In genomic region chr10:74839708-74840107, GRCh38 we compare ENCODE assay signal across 2 cellular contexts.
TF ChIP-seq lines count a peak whose summit lies in the region.

No MANE protein-coding gene starts in this region.

TF ChIP-seq in SK-N-SH treated with all-trans-retinoic acid at 6 μM for 48 hours, 23 proteins besides CTCF, POLR2A, EP300 and RAD21 (continued from another document):
- peak; percentile 81; the same call in 1 of the 2 replicates for TF ChIP-seq POU6F1 (CRISPR knock-in tag; IDR thresholded peaks at IDR 0.05; ENCODE audit: borderline replicate concordance, low read depth)
- TF ChIP-seq BACH2 (CRISPR knock-in tag; IDR thresholded peaks at IDR 0.05; ENCODE audit: borderline replicate concordance), result no peak
- TF ChIP-seq CSRNP3 (CRISPR knock-in tag; IDR thresholded peaks at IDR 0.05), result peak; percentile 87
- no peak for TF ChIP-seq RARB (CRISPR knock-in tag; IDR thresholded peaks at IDR 0.05)
- 0 out of 2 replicates have a peak, but pooled peaks have one; percentile 21 for TF ChIP-seq CSDC2 (CRISPR knock-in tag; IDR thresholded peaks at IDR 0.05)
- no peak for TF ChIP-seq ARNTL (CRISPR knock-in tag; IDR thresholded peaks at IDR 0.05; ENCODE audit: borderline replicate concordance, low read depth)
- no peak for TF ChIP-seq ZNF565 (CRISPR knock-in tag; conservative IDR thresholded peaks at IDR 0.05; ENCODE audit: low read depth)
- no peak for TF ChIP-seq PPARA (CRISPR knock-in tag; IDR thresholded peaks at IDR 0.05; ENCODE audit: borderline replicate concordance)
- TF ChIP-seq TSHZ2 (CRISPR knock-in tag; IDR thresholded peaks at IDR 0.05), result peak; percentile 60; the same call in 1 of the 2 replicates
- 0 out of 2 replicates have a peak, but pooled peaks have one; percentile 37 for TF ChIP-seq ESRRG (CRISPR knock-in tag; IDR thresholded peaks at IDR 0.05)
- TF ChIP-seq ZC3H10 (CRISPR knock-in tag; IDR thresholded peaks at IDR 0.05), result peak; percentile 91
- peak; percentile 99 for TF ChIP-seq ISL1 (CRISPR knock-in tag; IDR thresholded peaks at IDR 0.05)
- peak; percentile 57; the same call in 1 of the 2 replicates for TF ChIP-seq TCF4 (CRISPR knock-in tag; IDR thresholded peaks at IDR 0.05; ENCODE audit: borderline replicate concordance)
- TF ChIP-seq SNAI2 (CRISPR knock-in tag; IDR thresholded peaks at IDR 0.05), result peak; percentile 73; the same call in 1 of the 2 replicates
- TF ChIP-seq ZFP30 (CRISPR knock-in tag; IDR thresholded peaks at IDR 0.05), result no peak
- peak; percentile 72; the same call in 1 of the 2 replicates for TF ChIP-seq PATZ1 (CRISPR knock-in tag; IDR thresholded peaks at IDR 0.05; ENCODE audit: borderline replicate concordance)
- peak; percentile 90 for TF ChIP-seq CREB5 (CRISPR knock-in tag; IDR thresholded peaks at IDR 0.05; ENCODE audit: low read depth)
- TF ChIP-seq ZFP3 (CRISPR knock-in tag; IDR thresholded peaks at IDR 0.05), result no peak

TF ChIP-seq in WTC11, 78 proteins besides CTCF, POLR2A, EP300 and RAD21 (continued from another document):
- no peak for TF ChIP-seq PRDM15 (CRISPR knock-in tag; IDR thresholded peaks at IDR 0.05)
- no peak for TF ChIP-seq OVOL2 (CRISPR knock-in tag; IDR thresholded peaks at IDR 0.05; ENCODE audit: borderline replicate concordance)
- no peak for TF ChIP-seq MXD4 (CRISPR knock-in tag; IDR thresholded peaks at IDR 0.05; ENCODE audit: borderline replicate concordance)
- no peak for TF ChIP-seq ZNF671 (CRISPR knock-in tag; IDR thresholded peaks at IDR 0.05)
- TF ChIP-seq MAX (CRISPR knock-in tag; IDR thresholded peaks at IDR 0.05), result no peak
- TF ChIP-seq FOXK1 (CRISPR knock-in tag; IDR thresholded peaks at IDR 0.05), result no peak
- TF ChIP-seq E2F1 (CRISPR knock-in tag; IDR thresholded peaks at IDR 0.05), result no peak
- no peak for TF ChIP-seq IRF1 (CRISPR knock-in tag; IDR thresholded peaks at IDR 0.05)
- no peak for TF ChIP-seq HMGA2 (CRISPR knock-in tag; IDR thresholded peaks at IDR 0.05)
- no peak for TF ChIP-seq FOXP4 (CRISPR knock-in tag; IDR thresholded peaks at IDR 0.05)
- TF ChIP-seq ZNF416 (CRISPR knock-in tag; IDR thresholded peaks at IDR 0.05), result no peak
